In the genomic region with DNA sequence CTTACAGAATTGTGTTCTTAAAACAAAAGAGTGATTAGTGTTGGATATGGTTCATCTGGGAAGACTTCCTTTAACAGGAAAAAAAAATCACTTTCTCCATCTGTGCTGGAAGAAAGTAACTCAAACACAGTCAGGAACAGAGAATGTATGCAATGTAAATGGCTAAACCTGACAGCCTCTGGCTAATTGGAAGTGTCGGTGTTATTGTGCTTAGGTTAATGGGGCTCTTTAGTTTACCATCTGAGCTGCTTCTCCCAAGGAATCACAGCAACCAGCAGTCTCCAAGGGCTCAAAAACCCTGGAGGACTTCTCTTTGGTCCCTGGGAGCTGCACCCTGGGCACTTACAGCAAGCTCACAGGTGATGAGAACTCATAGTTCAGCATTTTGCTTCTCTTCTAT, we compare ENCODE assay signal across 16 cellular contexts.
DNase-seq lines count a peak whose midpoint lies in the region; ATAC-seq and TF ChIP-seq lines count a peak whose summit lies in the region.
"Had no signal": no experiment of that assay in that cellular context is flagged by ENCODE, and none has a peak within 500 bp of the region (broad histone marks: within the 10 kb centered on the region; RNA-seq: fewer than 3 reads in every experiment).

No MANE protein-coding gene starts in this region.

- no peak overlapping the region for H2BK120ac ChIP-seq in neuronal stem cell (ENCODE audit: low read depth, low read length)

- no TSS peak for BruUV-seq in Caco-2 (replicated peaks; lab: Mats Ljungman, UMichigan)

- no peak overlapping the region for H3K23ac ChIP-seq in neuronal stem cell (ENCODE audit: low read depth, low read length, poor library complexity)

- no peak for TF ChIP-seq CTCF in Caco-2 (IDR thresholded peaks at IDR 0.05; ENCODE audit: insufficient read depth in 1 of 2, low read depth in 1 of 2, low read length in 1 of 2, severe bottlenecking in 1 of 2, unreplicated experiment in 1 of 2)

- no peak overlapping the region for H3K14ac ChIP-seq in neuronal stem cell (ENCODE audit: low read length)

- no CpG with 5 or more reads among the region's 1 CpG for WGBS in neuronal stem cell (ENCODE audit: extremely low coverage in 2 of 2, insufficient read length in 2 of 2, insufficient replicate concordance in 1 of 2), 2 donors

- H3K36me3 ChIP-seq in NT2/D1 (ENCODE audit: insufficient read depth, insufficient read length, low read length), result no peaks in the 10 kb centered on the region
- H3K36me3 ChIP-seq in neuronal stem cell (replicated peaks in 1 of 2; ENCODE audit: control insufficient read depth in 2 of 2, insufficient read depth in 2 of 2, low read length in 2 of 2), result no peaks in the 10 kb centered on the region
- H3K36me3 ChIP-seq in Caco-2 (ENCODE audit: control insufficient read depth, insufficient read depth, low read length), result no peaks in the 10 kb centered on the region

- H3K4ac ChIP-seq in neuronal stem cell (ENCODE audit: low read length), result no peak overlapping the region

- no peak overlapping the region for H3K27ac ChIP-seq in neuronal stem cell (replicated peaks; ENCODE audit: low read length)
- H3K27ac ChIP-seq: A549, C4-2B, GM23248 had no signal

- H3K27me3 Mint-ChIP-seq in activated CD4-positive, alpha-beta T cell treated with anti-CD3 and anti-CD28 coated beads, Interleukin-2, amount 10 ng/mL, durations not matched to agents 24 days and 14 days, result no peaks in the 10 kb centered on the region
- H3K27me3 Mint-ChIP-seq in Caco-2 (ENCODE audit: insufficient read depth, unreplicated experiment), result no peaks in the 10 kb centered on the region
- H3K27me3 Mint-ChIP-seq: CD4-positive, alpha-beta T cell had no signal

- CTCF ChIA-PET in Caco-2 (lab: Charles Lee), result no interaction called here

- H2AFZ ChIP-seq in neuronal stem cell (ENCODE audit: low read length), result no peak overlapping the region
- H2AFZ ChIP-seq: GM23248 had no signal

- no peak overlapping the region for H3K27ac Mint-ChIP-seq in activated CD4-positive, alpha-beta T cell treated with anti-CD3 and anti-CD28 coated beads, Interleukin-2, amount 10 ng/mL, durations not matched to agents 24 days and 14 days
- H3K27ac Mint-ChIP-seq in Caco-2 (ENCODE audit: unreplicated experiment), result no peak overlapping the region
- H3K27ac Mint-ChIP-seq: CD4-positive, alpha-beta T cell had no signal

- H2BK15ac ChIP-seq in neuronal stem cell (ENCODE audit: low read length), result no peak overlapping the region

- no peaks in the 10 kb centered on the region for H3K36me3 Mint-ChIP-seq in activated CD4-positive, alpha-beta T cell treated with anti-CD3 and anti-CD28 coated beads, Interleukin-2, amount 10 ng/mL, durations not matched to agents 24 days and 14 days (ENCODE audit: low read depth)
- no peaks in the 10 kb centered on the region for H3K36me3 Mint-ChIP-seq in Caco-2 (ENCODE audit: insufficient read depth, unreplicated experiment)

- peaks cover 13% of the 10 kb centered on the region for H3K9me3 Mint-ChIP-seq in activated CD4-positive, alpha-beta T cell treated with anti-CD3 and anti-CD28 coated beads, Interleukin-2, amount 10 ng/mL, durations not matched to agents 24 days and 14 days
- H3K9me3 Mint-ChIP-seq in Caco-2 (ENCODE audit: unreplicated experiment), result peaks cover 11% of the 10 kb centered on the region

- no peaks in the 10 kb centered on the region for H3K79me1 ChIP-seq in neuronal stem cell (ENCODE audit: low read depth, low read length)

- H3K4me1 ChIP-seq in NT2/D1 (ENCODE audit: insufficient read depth, insufficient read length) (no peaks in the 10 kb centered on the region), neuronal stem cell (ENCODE audit: control insufficient read depth in 2 of 2, insufficient read depth in 1 of 2, low read depth in 1 of 2, low read length in 2 of 2) (peaks cover 0 to 9% of the 10 kb centered on the region in 2 donors), Caco-2 (peaks cover 12% of the 10 kb centered on the region)
- H3K4me1 ChIP-seq: A549 had no signal

- intact Hi-C loops in activated CD4-positive, alpha-beta T cell treated with anti-CD3 and anti-CD28 coated beads, Interleukin-2, amount 10 ng/mL, durations not matched to agents 24 days and 14 days (cut with micrococcal nuclease), result no loop called here
- intact Hi-C loops in Caco-2 (cut with micrococcal nuclease; ENCODE audit: unreplicated experiment), result no loop called here

- no peak overlapping the region for H3K4me3 Mint-ChIP-seq in activated CD4-positive, alpha-beta T cell treated with anti-CD3 and anti-CD28 coated beads, Interleukin-2, amount 10 ng/mL, durations not matched to agents 24 days and 14 days
- no peak overlapping the region for H3K4me3 Mint-ChIP-seq in Caco-2 (ENCODE audit: unreplicated experiment)
- H3K4me3 Mint-ChIP-seq: CD4-positive, alpha-beta T cell had no signal

- H2BK12ac ChIP-seq in neuronal stem cell (ENCODE audit: low read length), result no peak overlapping the region

- DNase-seq in NT2/D1 (ENCODE audit: low read depth, low spot score) (peak; percentile 33), islet precursor cell (peak; percentile 76), neuronal stem cell (ENCODE audit: low spot score) (no peak), Caco-2 (no peak)
- DNase-seq in activated CD4-positive, alpha-beta T cell treated with anti-CD3 and anti-CD28 coated beads, Interleukin-2, amount 10 ng/mL, durations not matched to agents 24 days and 14 days, result no peak
- DNase-seq: AML-193; CD4-positive, alpha-beta T cell; DMS153; DMS79; GM23248; HCEC 1CT had no signal

- H3K9me3 ChIP-seq in NT2/D1 (ENCODE audit: insufficient read depth, low read length), result peaks cover 44% of the 10 kb centered on the region
- peaks cover 2 to 15% of the 10 kb centered on the region in 2 donors for H3K9me3 ChIP-seq in neuronal stem cell (replicated peaks in 1 of 2; ENCODE audit: control insufficient read depth in 2 of 2, insufficient read depth in 1 of 2, low read depth in 1 of 2, low read length in 2 of 2)
- peaks cover 8% of the 10 kb centered on the region; the same call in 1 of the 2 replicates for H3K9me3 ChIP-seq in Caco-2

- H4K8ac ChIP-seq in neuronal stem cell (ENCODE audit: low read depth, low read length), result no peak overlapping the region

- H3K4me1 Mint-ChIP-seq in activated CD4-positive, alpha-beta T cell treated with anti-CD3 and anti-CD28 coated beads, Interleukin-2, amount 10 ng/mL, durations not matched to agents 24 days and 14 days, result no peaks in the 10 kb centered on the region
- peaks cover 19% of the 10 kb centered on the region for H3K4me1 Mint-ChIP-seq in Caco-2 (ENCODE audit: low read depth, unreplicated experiment)

- POLR2A ChIA-PET in Caco-2 (lab: Charles Lee), result no interaction called here

- H4K91ac ChIP-seq in neuronal stem cell (ENCODE audit: low read depth, low read length, poor library complexity), result no peak overlapping the region

- peak overlapping the region; percentile 21 for H3K4me2 ChIP-seq in neuronal stem cell (ENCODE audit: insufficient read depth, low read length, poor library complexity, severe bottlenecking)
- H3K4me2 ChIP-seq: A549 had no signal

- H2AK5ac ChIP-seq in neuronal stem cell (ENCODE audit: low read depth, low read length), result no peak overlapping the region

- no peak overlapping the region for H3K9ac ChIP-seq in NT2/D1 (ENCODE audit: insufficient read length, low read depth)
- H3K9ac ChIP-seq in neuronal stem cell (ENCODE audit: low read depth, low read length, poor library complexity), result no peak overlapping the region
- H3K9ac ChIP-seq: GM23248 had no signal

- no peak overlapping the region for H2BK5ac ChIP-seq in neuronal stem cell (ENCODE audit: low read length)

- ATAC-seq in GM21360 (IDR thresholded peaks at IDR 0.05; ENCODE audit: unreplicated experiment), result no peak
- ATAC-seq in GM19397 (IDR thresholded peaks at IDR 0.05; ENCODE audit: unreplicated experiment), result no peak
- ATAC-seq: A549, GM12878 had no signal

- H3K4me3 ChIP-seq in NT2/D1 (ENCODE audit: insufficient read length, low read depth) (no peak overlapping the region), neuronal stem cell (ENCODE audit: low read length in 2 of 2) (no peak overlapping the region), Caco-2 (ENCODE audit: low read depth, low read length) (no peak overlapping the region)
- H3K4me3 ChIP-seq: A549, GM12878, GM23248 had no signal

- H3K18ac ChIP-seq in neuronal stem cell (ENCODE audit: low read length), result no peak overlapping the region

- no peaks in the 10 kb centered on the region for H3K27me3 ChIP-seq in NT2/D1 (ENCODE audit: insufficient read depth, insufficient read length)
- H3K27me3 ChIP-seq in neuronal stem cell (ENCODE audit: control insufficient read depth in 3 of 3, insufficient read depth in 3 of 3, low read depth in 1 of 3, low read length in 3 of 3), result no peaks in the 10 kb centered on the region
- H3K27me3 ChIP-seq in Caco-2 (replicated peaks; ENCODE audit: control insufficient read depth, insufficient read depth, low read length), result no peaks in the 10 kb centered on the region

Comparison
In these comparisons a context has a peak if more than half of its experiments do, and no peak if none do; other contexts are left out.
1. DNase-seq: peak in NT2/D1 (single experiment) and islet precursor cell (single experiment); none in neuronal stem cell (single experiment), activated CD4-positive, alpha-beta T cell treated with anti-CD3 and anti-CD28 coated beads, Interleukin-2, amount 10 ng/mL, durations not matched to agents 24 days and 14 days (single experiment) and Caco-2 (0 of 2).